1 cellular context compared by ENCODE assay signal in genomic region chr5:132072070-132072469, GRCh38.
TF ChIP-seq lines count a peak whose summit lies in the region.

No MANE protein-coding gene starts in this region.

TF ChIP-seq in K562, 482 proteins besides CTCF, POLR2A, EP300 and RAD21:
- no peak for TF ChIP-seq BDP1 (IDR thresholded peaks at IDR 0.05; ENCODE audit: insufficient read depth, insufficient read length)
- no peak for TF ChIP-seq FOXP4 (CRISPR knock-in tag; IDR thresholded peaks at IDR 0.05; ENCODE audit: borderline replicate concordance)
- TF ChIP-seq ZNF785 (CRISPR knock-in tag; IDR thresholded peaks at IDR 0.05), result no peak
- TF ChIP-seq XRCC3 (IDR thresholded peaks at IDR 0.05), result no peak
- no peak for TF ChIP-seq ZNF134 (CRISPR knock-in tag; conservative IDR thresholded peaks at IDR 0.05)
- TF ChIP-seq HMGN3 (IDR thresholded peaks at IDR 0.05; ENCODE audit: borderline replicate concordance, extremely low read depth, insufficient read length, low read depth, low read length), result no peak
- TF ChIP-seq ZNF511 (CRISPR knock-in tag; IDR thresholded peaks at IDR 0.05), result no peak
- no peak for TF ChIP-seq TSC22D4 (tag; IDR thresholded peaks at IDR 0.05)
- TF ChIP-seq PREB (CRISPR knock-in tag; IDR thresholded peaks at IDR 0.05), result no peak
